In genomic region chr1:203153051-203153988, GRCh38 we compare ENCODE assay signal across 2 cellular contexts.
TF ChIP-seq lines count a peak whose summit lies in the region.

No MANE protein-coding gene starts in this region.

TF ChIP-seq in Ishikawa, 13 proteins besides CTCF, POLR2A, EP300 and RAD21:
- TF ChIP-seq TEAD4 (IDR thresholded peaks at IDR 0.05) (peak; percentile 89), FOXM1 (IDR thresholded peaks at IDR 0.05; ENCODE audit: borderline replicate concordance, low read depth) (peak; percentile 95), ZBTB7A (IDR thresholded peaks at IDR 0.05; ENCODE audit: low read depth) (peak; percentile 44), CREB1 (IDR thresholded peaks at IDR 0.05; ENCODE audit: low read depth) (no peak), CEBPB (IDR thresholded peaks at IDR 0.05) (peak; percentile 65; the same call in 1 of the 2 replicates), EGR1 (IDR thresholded peaks at IDR 0.05) (peak; percentile 48; the same call in 1 of the 2 replicates), NFIC (IDR thresholded peaks at IDR 0.05) (peak; percentile 79), YY1 (IDR thresholded peaks at IDR 0.05; ENCODE audit: low read depth) (0 out of 2 replicates have a peak, but pooled peaks have one; percentile 18), TCF12 (IDR thresholded peaks at IDR 0.05; ENCODE audit: low read depth) (peak; percentile 96)
- TF ChIP-seq, protein P1, sequence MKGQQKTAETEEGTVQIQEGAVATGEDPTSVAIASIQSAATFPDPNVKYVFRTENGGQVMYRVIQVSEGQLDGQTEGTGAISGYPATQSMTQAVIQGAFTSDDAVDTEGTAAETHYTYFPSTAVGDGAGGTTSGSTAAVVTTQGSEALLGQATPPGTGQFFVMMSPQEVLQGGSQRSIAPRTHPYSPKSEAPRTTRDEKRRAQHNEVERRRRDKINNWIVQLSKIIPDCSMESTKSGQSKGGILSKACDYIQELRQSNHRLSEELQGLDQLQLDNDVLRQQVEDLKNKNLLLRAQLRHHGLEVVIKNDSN (IDR thresholded peaks at IDR 0.05), result no peak
- TF ChIP-seq, protein P2, sequence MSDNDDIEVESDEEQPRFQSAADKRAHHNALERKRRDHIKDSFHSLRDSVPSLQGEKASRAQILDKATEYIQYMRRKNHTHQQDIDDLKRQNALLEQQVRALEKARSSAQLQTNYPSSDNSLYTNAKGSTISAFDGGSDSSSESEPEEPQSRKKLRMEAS (IDR thresholded peaks at IDR 0.05), result peak; percentile 48

TF ChIP-seq in K562, 482 proteins besides CTCF, POLR2A, EP300 and RAD21:
- TF ChIP-seq, protein P3, sequence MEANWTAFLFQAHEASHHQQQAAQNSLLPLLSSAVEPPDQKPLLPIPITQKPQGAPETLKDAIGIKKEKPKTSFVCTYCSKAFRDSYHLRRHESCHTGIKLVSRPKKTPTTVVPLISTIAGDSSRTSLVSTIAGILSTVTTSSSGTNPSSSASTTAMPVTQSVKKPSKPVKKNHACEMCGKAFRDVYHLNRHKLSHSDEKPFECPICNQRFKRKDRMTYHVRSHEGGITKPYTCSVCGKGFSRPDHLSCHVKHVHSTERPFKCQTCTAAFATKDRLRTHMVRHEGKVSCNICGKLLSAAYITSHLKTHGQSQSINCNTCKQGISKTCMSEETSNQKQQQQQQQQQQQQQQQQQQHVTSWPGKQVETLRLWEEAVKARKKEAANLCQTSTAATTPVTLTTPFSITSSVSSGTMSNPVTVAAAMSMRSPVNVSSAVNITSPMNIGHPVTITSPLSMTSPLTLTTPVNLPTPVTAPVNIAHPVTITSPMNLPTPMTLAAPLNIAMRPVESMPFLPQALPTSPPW (CRISPR knock-in tag; IDR thresholded peaks at IDR 0.05), result 0 out of 2 replicates have a peak, but pooled peaks have one; percentile 25
- TF ChIP-seq FIP1L1 (IDR thresholded peaks at IDR 0.05; ENCODE audit: low read depth, low read length, poor library complexity, severe bottlenecking), result no peak
- TF ChIP-seq CC2D1A (IDR thresholded peaks at IDR 0.05), result no peak
- TF ChIP-seq GABPA (tag; conservative IDR thresholded peaks at IDR 0.05; ENCODE audit: low read depth), result peak; percentile 76
- no peak for TF ChIP-seq RBM25 (IDR thresholded peaks at IDR 0.05; ENCODE audit: low read depth, low read length, severe bottlenecking)
- no peak for TF ChIP-seq HES1 (IDR thresholded peaks at IDR 0.05; ENCODE audit: low read depth)
- no peak for TF ChIP-seq GTF2A2 (tag; IDR thresholded peaks at IDR 0.05)
- no peak for TF ChIP-seq ZNF436 (CRISPR knock-in tag; IDR thresholded peaks at IDR 0.05)
- TF ChIP-seq NEUROD1 (IDR thresholded peaks at IDR 0.05; ENCODE audit: borderline replicate concordance, low read depth, low read length, partially characterized antibody), result no peak
- no peak for TF ChIP-seq PCBP1 (IDR thresholded peaks at IDR 0.05; ENCODE audit: low read depth, low read length, poor library complexity, severe bottlenecking)
- no peak for TF ChIP-seq ADNP (tag; IDR thresholded peaks at IDR 0.05)
- 0 out of 2 replicates have a peak, but pooled peaks have one; percentile 11 for TF ChIP-seq FOSL1 (tag; conservative IDR thresholded peaks at IDR 0.05)
- TF ChIP-seq ZNF584 (CRISPR knock-in tag; IDR thresholded peaks at IDR 0.05; ENCODE audit: low read depth), result 0 out of 2 replicates have a peak, but pooled peaks have one; percentile 39
- TF ChIP-seq GABPB2 (CRISPR knock-in tag; conservative IDR thresholded peaks at IDR 0.05), result no peak
- TF ChIP-seq, protein P4, sequence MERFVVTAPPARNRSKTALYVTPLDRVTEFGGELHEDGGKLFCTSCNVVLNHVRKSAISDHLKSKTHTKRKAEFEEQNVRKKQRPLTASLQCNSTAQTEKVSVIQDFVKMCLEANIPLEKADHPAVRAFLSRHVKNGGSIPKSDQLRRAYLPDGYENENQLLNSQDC (CRISPR knock-in tag; IDR thresholded peaks at IDR 0.05), result no peak
- no peak for TF ChIP-seq SIRT6 (IDR thresholded peaks at IDR 0.05; ENCODE audit: low read depth, low read length)
